ENCODE assay signal across 1 cellular context in genomic region chr6:52975580-52975979, GRCh38.
TF ChIP-seq lines count a peak whose summit lies in the region.

No MANE protein-coding gene starts in this region.

TF ChIP-seq in WTC11, 78 proteins besides CTCF, POLR2A, EP300 and RAD21 (continued from another document):
- no peak for TF ChIP-seq AFF4 (CRISPR knock-in tag; IDR thresholded peaks at IDR 0.05; ENCODE audit: borderline replicate concordance)
- TF ChIP-seq ZMAT4 (CRISPR knock-in tag; IDR thresholded peaks at IDR 0.05): no peak
- TF ChIP-seq GABPB1 (CRISPR knock-in tag; IDR thresholded peaks at IDR 0.05): no peak
- TF ChIP-seq NR1H2 (CRISPR knock-in tag; IDR thresholded peaks at IDR 0.05): no peak
- no peak for TF ChIP-seq STAT6 (CRISPR knock-in tag; conservative IDR thresholded peaks at IDR 0.05; ENCODE audit: low read depth)
- TF ChIP-seq JAZF1 (CRISPR knock-in tag; IDR thresholded peaks at IDR 0.05): no peak
- no peak for TF ChIP-seq ZNF396 (CRISPR knock-in tag; IDR thresholded peaks at IDR 0.05; ENCODE audit: borderline replicate concordance)
- no peak for TF ChIP-seq RELA (CRISPR knock-in tag; IDR thresholded peaks at IDR 0.05; ENCODE audit: borderline replicate concordance)
- no peak for TF ChIP-seq ZNF512 (CRISPR knock-in tag; IDR thresholded peaks at IDR 0.05; ENCODE audit: borderline replicate concordance)
- no peak for TF ChIP-seq NFYB (CRISPR knock-in tag; conservative IDR thresholded peaks at IDR 0.05; ENCODE audit: low read depth)
- TF ChIP-seq ATF6 (CRISPR knock-in tag; IDR thresholded peaks at IDR 0.05): no peak
